Comparison of ENCODE assay signal across 8 cellular contexts in genomic region chr15:67839929-67840746, GRCh38. TPM values are rescaled to one million over a fixed set of nuclear protein-coding genes. Genes with fewer than 3 reads are reported as not detected.
A peak's percentile ranks its signal among the peaks of the same experiment; 100 is the strongest.
DNase-seq lines count a peak whose midpoint lies in the region; ATAC-seq and TF ChIP-seq lines count a peak whose summit lies in the region.

RNU6-1 (minus strand) TSS chr15:67840045.

- H4K20me1 ChIP-seq in osteoblast (ENCODE audit: insufficient read depth, low read length): no peaks in the 10 kb centered on the region

- H3K4me2 ChIP-seq in osteoblast (ENCODE audit: insufficient read depth, low read length): peak within 1 kb of the TSS; percentile 98

- H3K27me3 ChIP-seq in osteoblast (ENCODE audit: insufficient read depth, low read length) (peaks cover 21% of the 10 kb centered on the region), thoracic aorta (replicated peaks; ENCODE audit: insufficient read depth) (no peaks in the 10 kb centered on the region)

- H3K79me2 ChIP-seq in osteoblast (ENCODE audit: insufficient read depth, low read length): no peaks in the 10 kb centered on the region

- H3K27ac ChIP-seq in osteoblast (ENCODE audit: low read depth, low read length): peak within 1 kb of the TSS; percentile 94
- peak within 1 kb of the TSS; percentile 97 to 99 for H3K27ac ChIP-seq in thoracic aorta

- H3K9me3 ChIP-seq in osteoblast (ENCODE audit: low read depth, low read length) (no peaks in the 10 kb centered on the region), thoracic aorta (no peaks in the 10 kb centered on the region)

- H3K4me3 ChIP-seq in osteoblast (ENCODE audit: insufficient read depth, low read length) (peak within 1 kb of the TSS; percentile 86), thoracic aorta (peak within 1 kb of the TSS; percentile 99)

- peaks cover 21% of the 10 kb centered on the region for H3K27me3 Mint-ChIP-seq in activated naive CD8-positive, alpha-beta T cell treated with anti-CD3 and anti-CD28 coated beads for 36 hours

- H3K9me3 Mint-ChIP-seq in activated naive CD8-positive, alpha-beta T cell treated with anti-CD3 and anti-CD28 coated beads for 36 hours: peaks cover 2% of the 10 kb centered on the region

- peaks cover 43% of the 10 kb centered on the region for H3K4me1 ChIP-seq in osteoblast (ENCODE audit: insufficient read depth, low read length)
- H3K4me1 ChIP-seq in thoracic aorta (ENCODE audit: control insufficient read depth in 1 of 2, low read depth in 2 of 2): peaks cover 7 to 31% of the 10 kb centered on the region in 2 donors

- H3K36me3 ChIP-seq in osteoblast (ENCODE audit: insufficient read depth, low read length) (no peaks in the 10 kb centered on the region), thoracic aorta (no peaks in the 10 kb centered on the region)

- H3K27ac Mint-ChIP-seq in activated naive CD8-positive, alpha-beta T cell treated with anti-CD3 and anti-CD28 coated beads for 36 hours: peak within 1 kb of the TSS; percentile 95

- CTCF ChIA-PET in GM10248 (lab: Yijun Ruan, JAX): interaction anchor here (0.9 to 2.1 kb wide), 5 partner anchors 10 to 370 kb away, joined by 3 to 13 read pairs (median 5); no protein-coding TSS in a partner anchor

- ATAC-seq in HG02623 (IDR thresholded peaks at IDR 0.05; ENCODE audit: unreplicated experiment) (peak; percentile 80), thoracic aorta (ENCODE audit: insufficient number of reproducible peaks, low FRiP score, low read depth) (peak; percentile 90)

- TF ChIP-seq CTCF in GM10248 (IDR thresholded peaks at IDR 0.05; ENCODE audit: control extremely low read depth, extremely low read depth, low read depth, missing control alignments) (no peak), osteoblast (IDR thresholded peaks at IDR 0.05; ENCODE audit: extremely low read depth, low read depth, low read length) (no peak), thoracic aorta (IDR thresholded peaks at IDR 0.05) (no peak)

- POLR2A ChIA-PET in GM10248 (lab: Yijun Ruan, JAX): interaction anchor here (1.9 kb wide), 1 partner anchor 214 kb away, joined by 4 read pairs; the partner anchor contains the start of gene PIAS1

- H3K4me1 Mint-ChIP-seq in activated naive CD8-positive, alpha-beta T cell treated with anti-CD3 and anti-CD28 coated beads for 36 hours: peaks cover 27% of the 10 kb centered on the region

- H3K36me3 Mint-ChIP-seq in activated naive CD8-positive, alpha-beta T cell treated with anti-CD3 and anti-CD28 coated beads for 36 hours: peaks cover 4% of the 10 kb centered on the region

- peak within 1 kb of the TSS; percentile 86 for H3K4me3 Mint-ChIP-seq in activated naive CD8-positive, alpha-beta T cell treated with anti-CD3 and anti-CD28 coated beads for 36 hours

- peak within 1 kb of the TSS; percentile 98 for H2AFZ ChIP-seq in osteoblast (ENCODE audit: low read length)

- DNase-seq in GM10248 (ENCODE audit: extremely low spot score) (peak; percentile 91), NCI-H1105 (lab: John Stamatoyannopoulos, UW) (peak; percentile 89), SKM-1 (lab: John Stamatoyannopoulos, UW; ENCODE audit: unreplicated experiment) (peak; percentile 93), glomerular visceral epithelial cell (ENCODE audit: extremely low spot score) (peak; percentile 94), osteoblast (ENCODE audit: insufficient read length, low spot score, missing footprints) (peak; percentile 96), thoracic aorta (ENCODE audit: low spot score) (peak; percentile 66)
- peak; percentile 95 for DNase-seq in activated naive CD8-positive, alpha-beta T cell treated with anti-CD3 and anti-CD28 coated beads for 36 hours

RNA-seq across cellular contexts. Expression of gene RNU6-1, which starts in this region (rescaled TPM):
- not detected for total RNA-seq in activated naive CD8-positive, alpha-beta T cell treated with anti-CD3 and anti-CD28 coated beads for 36 hours
- total RNA-seq in osteoblast (not detected in 2 replicates), thoracic aorta (not detected)

Comparison
In these comparisons a context has a peak if more than half of its experiments do, and no peak if none do; other contexts are left out.
1. Peak in every context shown above with its lines: DNase-seq, ATAC-seq, H3K4me3 ChIP-seq and H3K27ac ChIP-seq.
2. Peak in DNase-seq in activated naive CD8-positive, alpha-beta T cell treated with anti-CD3 and anti-CD28 coated beads for 36 hours; RNA of the gene not detected or under 1 TPM.
3. Peak in DNase-seq, H3K4me3 ChIP-seq, H3K27ac ChIP-seq and H3K4me2 ChIP-seq in osteoblast; RNA of the gene not detected or under 1 TPM.
4. Peak in DNase-seq, ATAC-seq, H3K4me3 ChIP-seq and H3K27ac ChIP-seq in thoracic aorta; RNA of the gene not detected or under 1 TPM.